Comparison of ENCODE assay signal across 24 cellular contexts in genomic region chr21:45338326-45339017, GRCh38. TPM values are rescaled to one million over a fixed set of nuclear protein-coding genes. Genes with fewer than 3 reads are reported as not detected.
DNase-seq lines count a peak whose midpoint lies in the region; ATAC-seq, FAIRE-seq and TF ChIP-seq lines count a peak whose summit lies in the region.
"Had no signal": no experiment of that assay in that cellular context is flagged by ENCODE, and none has a peak within 500 bp of the region (broad histone marks: within the 10 kb centered on the region; RNA-seq: fewer than 3 reads in every experiment).

No MANE protein-coding gene starts in this region.

- TF ChIP-seq EP300 in HepG2 (IDR thresholded peaks at IDR 0.05; ENCODE audit: low read depth in 2 of 2, low read length in 2 of 2) (no peak), HepG2 (CRISPR knock-in tag; IDR thresholded peaks at IDR 0.05; ENCODE audit: borderline replicate concordance) (no peak)

- H3K27me3 Mint-ChIP-seq in neural progenitor cell (ENCODE audit: insufficient read depth, low read depth) = peaks cover 16% of the 10 kb centered on the region

- H3K36me3 ChIP-seq in right lobe of liver (no peaks in the 10 kb centered on the region), HepG2 (replicated peaks in 1 of 2; ENCODE audit: control insufficient read depth in 1 of 2, insufficient read depth in 2 of 2, low read length in 2 of 2) (no peaks in the 10 kb centered on the region), left ventricle myocardium inferior (no peaks in the 10 kb centered on the region), neural progenitor cell (no peaks in the 10 kb centered on the region), upper lobe of right lung (no peaks in the 10 kb centered on the region), smooth muscle cell (ENCODE audit: low read depth) (no peaks in the 10 kb centered on the region)

- POLR2A ChIA-PET in HepG2 (lab: Yijun Ruan, JAX) = interaction anchor here (1.6 kb wide), 1 partner anchor 9 kb away, joined by 4 read pairs; no protein-coding TSS in a partner anchor

- peak overlapping the region; percentile 46 for H3K4me3 Mint-ChIP-seq in neural progenitor cell
- H3K4me3 Mint-ChIP-seq: HFFc6 had no signal

- H3K27me3 ChIP-seq in right lobe of liver (no peaks in the 10 kb centered on the region), HepG2 (ENCODE audit: control insufficient read depth in 1 of 2, insufficient read depth in 2 of 2, low read length in 2 of 2) (0 out of 5 replicates have a peak, but pooled peaks cover 0 to 7% of the 10 kb centered on the region in 2 experiments), left ventricle myocardium inferior (ENCODE audit: low read depth) (no peaks in the 10 kb centered on the region), neural progenitor cell (no peaks in the 10 kb centered on the region), upper lobe of right lung (no peaks in the 10 kb centered on the region), smooth muscle cell (ENCODE audit: low read depth) (no peaks in the 10 kb centered on the region)

- ATAC-seq in right lobe of liver = no peak
- no peak for ATAC-seq in HepG2
- ATAC-seq in upper lobe of right lung = no peak
- no peak for ATAC-seq in HG02623 (IDR thresholded peaks at IDR 0.05; ENCODE audit: unreplicated experiment)

- no peak overlapping the region for H3K4me2 ChIP-seq in HepG2 (ENCODE audit: low read depth, low read length)
- H3K4me2 ChIP-seq in neural progenitor cell = no peak overlapping the region
- no peak overlapping the region for H3K4me2 ChIP-seq in smooth muscle cell

- intact Hi-C loops in right lobe of liver (cut with DNase I) = loop anchor here in 1 of 2 donors (10.0 kb wide), 1 partner anchor 66 kb away; the partner anchor contains the start of gene COL18A1
- intact Hi-C loops in HepG2 (cut with micrococcal nuclease; ENCODE audit: unreplicated experiment) = no loop called here
- intact Hi-C loops in left ventricle myocardium inferior (cut with micrococcal nuclease) = no loop called here
- intact Hi-C loops in upper lobe of right lung (cut with DNase I) = no loop called here

- in situ Hi-C loops in HepG2 (cut with HindIII; ENCODE audit: extremely low pct_ligation_motif_present, low pct_unique_long_range_greater_than_20kb) (no loop called here), GM13977 (cut with MboI; ENCODE audit: low pct_unique_long_range_greater_than_20kb, low sequenced_read_pairs, unreplicated experiment) (no loop called here)

- CTCF ChIA-PET in HepG2 (lab: Yijun Ruan, JAX; ENCODE audit: low intra/inter-chr PET ratio, low total read pairs) = no interaction called here

- peaks cover 35% of the 10 kb centered on the region for H3K4me1 Mint-ChIP-seq in neural progenitor cell

- no peaks in the 10 kb centered on the region for H3K9me3 ChIP-seq in right lobe of liver
- H3K9me3 ChIP-seq in HepG2 (ENCODE audit: low read length) = no peaks in the 10 kb centered on the region
- no peaks in the 10 kb centered on the region for H3K9me3 ChIP-seq in left ventricle myocardium inferior (replicated peaks)
- H3K9me3 ChIP-seq in neural progenitor cell (ENCODE audit: low read depth) = no peaks in the 10 kb centered on the region
- H3K9me3 ChIP-seq in upper lobe of right lung = no peaks in the 10 kb centered on the region
- H3K9me3 ChIP-seq in smooth muscle cell (replicated peaks; ENCODE audit: low read depth) = no peaks in the 10 kb centered on the region

- H3K27ac ChIP-seq in right lobe of liver (no peak overlapping the region), HepG2 (ENCODE audit: extremely low read length, insufficient read depth, low read length) (no peak overlapping the region), left ventricle myocardium inferior (replicated peaks) (no peak overlapping the region), neural progenitor cell (no peak overlapping the region), upper lobe of right lung (no peak overlapping the region), smooth muscle cell (ENCODE audit: low read depth) (no peak overlapping the region)

- peak in 2 of 3 donors; percentile 4 to 31 for DNase-seq in right lobe of liver
- no peak for DNase-seq in HepG2 (ENCODE audit: low spot score)
- peak; percentile 9 for DNase-seq in left ventricle myocardium inferior
- DNase-seq in neural progenitor cell (ENCODE audit: low spot score) = no peak
- DNase-seq in upper lobe of right lung = peak; percentile 38
- DNase-seq in smooth muscle cell (lab: John Stamatoyannopoulos, UW; ENCODE audit: unreplicated experiment) = no peak
- no peak for DNase-seq in GM13977 (ENCODE audit: low spot score)
- DNase-seq: EL, GF-D8, H7, HFFc6, KBM-7, MM.1S, NCI-H1048, NCI-H1417 treated with DMSO at 0.1 percent for 48 hours, NCI-H187 treated with DMSO at 0.1 percent for 48 hours, NCI-H2107, NCI-H446 treated with DMSO at 0.1 percent for 48 hours, NCI-H526 treated with DMSO at 0.1 percent for 48 hours, OCI-M1, SHP77 had no signal

- H3K4me3 ChIP-seq in right lobe of liver = no peak overlapping the region
- H3K4me3 ChIP-seq in HepG2 (replicated peaks in 1 of 3; ENCODE audit: insufficient read depth in 1 of 3, low read depth in 2 of 3, low read length in 3 of 3) = no peak overlapping the region
- no peak overlapping the region for H3K4me3 ChIP-seq in left ventricle myocardium inferior
- no peak overlapping the region for H3K4me3 ChIP-seq in neural progenitor cell
- no peak overlapping the region for H3K4me3 ChIP-seq in upper lobe of right lung
- no peak overlapping the region for H3K4me3 ChIP-seq in smooth muscle cell

- H2AFZ ChIP-seq in HepG2 (ENCODE audit: low read length) (no peak overlapping the region), neural progenitor cell (replicated peaks) (no peak overlapping the region), smooth muscle cell (ENCODE audit: low read depth) (no peak overlapping the region)

- H3K9me3 Mint-ChIP-seq in neural progenitor cell = peaks cover 12% of the 10 kb centered on the region

- no peaks in the 10 kb centered on the region for H3K4me1 ChIP-seq in right lobe of liver
- peaks cover 62% of the 10 kb centered on the region for H3K4me1 ChIP-seq in HepG2 (ENCODE audit: insufficient read depth, low read length)
- H3K4me1 ChIP-seq in left ventricle myocardium inferior = peaks cover 21% of the 10 kb centered on the region
- H3K4me1 ChIP-seq in neural progenitor cell = peaks cover 36% of the 10 kb centered on the region
- peaks cover 4% of the 10 kb centered on the region for H3K4me1 ChIP-seq in upper lobe of right lung
- H3K4me1 ChIP-seq in smooth muscle cell (ENCODE audit: low read depth) = peaks cover 15% of the 10 kb centered on the region

- H3F3A ChIP-seq in neural progenitor cell (ENCODE audit: low read depth) (peaks cover 14% of the 10 kb centered on the region), smooth muscle cell (ENCODE audit: low read depth) (no peaks in the 10 kb centered on the region)

- no peak for TF ChIP-seq RAD21 in HepG2 (CRISPR knock-in tag; IDR thresholded peaks at IDR 0.05)

- no peak for FAIRE-seq in HepG2 (lab: Jason Lieb, UNC)
- FAIRE-seq: A204.1, RCC 7860 had no signal

- 83% methylated on average over 11 of the region's 13 CpGs for WGBS in right lobe of liver (ENCODE audit: insufficient coverage, low coverage, low lambda C conversion rate, missing lambda C conversion rate)
- whole genome bisulfite sequencing in HepG2 (ENCODE audit: low lambda C conversion rate) = 75% methylated on average over 13 of the region's 13 CpGs
- WGBS in smooth muscle cell (ENCODE audit: low lambda C conversion rate) = 96% methylated on average over 13 of the region's 13 CpGs

- no peak overlapping the region for H3K27ac Mint-ChIP-seq in neural progenitor cell
- H3K27ac Mint-ChIP-seq: HFFc6 had no signal

- TF ChIP-seq CTCF in right lobe of liver (IDR thresholded peaks at IDR 0.05) (no peak), HepG2 (CRISPR knock-in tag; IDR thresholded peaks at IDR 0.05) (no peak), left ventricle myocardium inferior (IDR thresholded peaks at IDR 0.05; ENCODE audit: borderline replicate concordance) (no peak), neural progenitor cell (IDR thresholded peaks at IDR 0.05) (no peak), upper lobe of right lung (IDR thresholded peaks at IDR 0.05) (no peak), smooth muscle cell (IDR thresholded peaks at IDR 0.05; ENCODE audit: borderline replicate concordance, insufficient read depth, poor library complexity, severe bottlenecking) (no peak), GM13977 (IDR thresholded peaks at IDR 0.05; ENCODE audit: extremely low read depth, insufficient read depth, missing control alignments) (no peak)

- BruUV-seq in HepG2 (replicated peaks; lab: Mats Ljungman, UMichigan) = no TSS peak

- no peaks in the 10 kb centered on the region for H3K79me2 ChIP-seq in HepG2 (ENCODE audit: insufficient read depth, low read length)
- H3K79me2 ChIP-seq in neural progenitor cell (ENCODE audit: low read depth) = no peaks in the 10 kb centered on the region
- H3K79me2 ChIP-seq in smooth muscle cell (ENCODE audit: low read depth) = no peaks in the 10 kb centered on the region

- peaks cover 2% of the 10 kb centered on the region for H3K36me3 Mint-ChIP-seq in neural progenitor cell

- H3K9ac ChIP-seq in HepG2 (ENCODE audit: insufficient read depth, low read depth, low read length) (no peak overlapping the region), neural progenitor cell (no peak overlapping the region), smooth muscle cell (ENCODE audit: low read depth) (no peak overlapping the region)

- H4K20me1 ChIP-seq in HepG2 (ENCODE audit: insufficient read depth, low read length) = no peaks in the 10 kb centered on the region
- no peaks in the 10 kb centered on the region for H4K20me1 ChIP-seq in neural progenitor cell (ENCODE audit: low read depth)
- no peaks in the 10 kb centered on the region for H4K20me1 ChIP-seq in smooth muscle cell (ENCODE audit: low read depth)

- TF ChIP-seq POLR2A in right lobe of liver (IDR thresholded peaks at IDR 0.05) = no peak
- no peak for TF ChIP-seq POLR2A in HepG2 (IDR thresholded peaks at IDR 0.05; ENCODE audit: insufficient read depth in 1 of 2, low read depth in 2 of 2, low read length in 2 of 2)

RNA-seq across cellular contexts. Expression of gene POFUT2, which starts 50.8 kb away (rescaled TPM):
- total RNA-seq in right lobe of liver (10 to 100 TPM; 10.5 to 22.0 (median 13.7) TPM), HepG2 (2016; rRNA removed; fragmentation: Illumina TruSeq; extraction: Trizol) (9.8 and 24.0 TPM in 2 replicates), left ventricle myocardium inferior (20.9 TPM), neural progenitor cell (ENCODE audit: low replicate concordance) (28.5 and 42.7 TPM in 2 replicates), upper lobe of right lung (29.0 TPM), smooth muscle cell (32.1 and 58.3 TPM in 2 replicates)
- total RNA-seq in HepG2 (2016; cell fraction: cytosol; rRNA removed; fragmentation: Illumina TruSeq; extraction: Trizol; ENCODE audit: low read depth) = 2.9 and 4.1 TPM in 2 replicates
- total RNA-seq in HepG2 (2016; cell fraction: insoluble cytoplasmic fraction; rRNA removed; fragmentation: Illumina TruSeq; extraction: Trizol) = 8.5 and 20.1 TPM in 2 replicates
- total RNA-seq in HepG2 (2016; cell fraction: membrane; rRNA removed; fragmentation: Illumina TruSeq; extraction: Trizol) = 7.7 and 7.9 TPM in 2 replicates
- total RNA-seq in HepG2 (2016; cell fraction: nucleus; rRNA removed; fragmentation: Illumina TruSeq; extraction: Trizol) = 29.0 and 30.4 TPM in 2 replicates
- polyA plus RNA-seq in HepG2 (2011; rRNA removed) (21.7 and 22.8 TPM in 2 replicates), smooth muscle cell (69.6 and 70.0 TPM in 2 replicates)
- polyA plus RNA-seq in HepG2 (2011; cell fraction: cytosol; rRNA removed) = 14.9 and 16.0 TPM in 2 replicates
- polyA plus RNA-seq in HepG2 (2011; cell fraction: nucleus; rRNA removed) = 67.0 and 84.3 TPM in 2 replicates
- polyA plus RNA-seq in HepG2 (2012) = 25.3 and 34.5 TPM in 2 replicates
- 3.3 and 3.7 TPM in 2 replicates for polyA plus RNA-seq in HepG2 (2016; cell fraction: cytosol; fragmentation: Illumina TruSeq; extraction: Trizol; ENCODE audit: low read depth)
- 7.8 and 10.0 TPM in 2 replicates for polyA plus RNA-seq in HepG2 (2016; cell fraction: insoluble cytoplasmic fraction; fragmentation: Illumina TruSeq; extraction: Trizol; ENCODE audit: low read depth)
- 6.3 and 6.9 TPM in 2 replicates for polyA plus RNA-seq in HepG2 (2016; cell fraction: membrane; fragmentation: Illumina TruSeq; extraction: Trizol; ENCODE audit: low read depth)
- polyA plus RNA-seq in HepG2 (2016; cell fraction: nucleus; fragmentation: Illumina TruSeq; extraction: Trizol; ENCODE audit: insufficient read depth, low read depth) = 66.5 TPM in 2 replicates
- 10.4 and 14.1 TPM in 2 replicates for polyA minus RNA-seq in HepG2 (2011; rRNA and poly(A)+ RNA removed; ENCODE audit: low replicate concordance)
- 8.6 and 9.1 TPM in 2 replicates for polyA minus RNA-seq in HepG2 (2011; cell fraction: cytosol; rRNA and poly(A)+ RNA removed)
- polyA minus RNA-seq in HepG2 (2011; cell fraction: nucleus; rRNA and poly(A)+ RNA removed) = 22.9 and 23.1 TPM in 2 replicates

Comparison
In these comparisons a context has a peak if more than half of its experiments do, and no peak if none do; other contexts are left out.
1. DNase-seq: peak in right lobe of liver (2 of 3), left ventricle myocardium inferior (single experiment) and upper lobe of right lung (single experiment); none in HepG2 (single experiment), neural progenitor cell (single experiment), smooth muscle cell (single experiment) and GM13977 (single experiment).